In genomic region chr12:120200364-120200817, GRCh38 we compare ENCODE assay signal across 8 cellular contexts. TPM values are rescaled to one million over a fixed set of nuclear protein-coding genes. Genes with fewer than 3 reads are reported as not detected.
DNase-seq lines count a peak whose midpoint lies in the region; ATAC-seq and TF ChIP-seq lines count a peak whose summit lies in the region.
"Not testable (repeated sequence)": the region's sequence is repeated elsewhere in the genome, so short reads cannot be mapped to it uniquely, and the experiment has no call there.

No MANE protein-coding gene starts in this region.

- peak overlapping the region; percentile 13 for H4K8ac ChIP-seq in trophoblast cell (ENCODE audit: low read depth, low read length)

- not testable (repeated sequence) for H2AFZ ChIP-seq in DND-41 (ENCODE audit: low read depth, low read length); trophoblast cell (ENCODE audit: insufficient read depth, low read length, poor library complexity)

- 3 to 4% methylated on average over 17 of the region's 17 CpGs for WGBS in lung, 2 donors
- no CpG with 5 or more reads among the region's 17 CpGs for WGBS in trophoblast cell (ENCODE audit: extremely low coverage, insufficient coverage, insufficient read length)
- 3% methylated on average over 13 to 17 of the region's 17 CpGs for WGBS in tibial nerve, 2 donors

- H3K9me3 Mint-ChIP-seq in activated CD4-positive, alpha-beta memory T cell treated with anti-CD3 and anti-CD28 coated beads, Interleukin-2, amount 10 ng/mL, durations not matched to agents 7 days and 5 days: not testable (repeated sequence)

- H3K23ac ChIP-seq in trophoblast cell (ENCODE audit: low read length): not testable (repeated sequence)

- peak overlapping the region; percentile 100 for H3K27ac Mint-ChIP-seq in activated CD4-positive, alpha-beta memory T cell treated with anti-CD3 and anti-CD28 coated beads, Interleukin-2, amount 10 ng/mL, durations not matched to agents 7 days and 5 days

- H4K20me1 ChIP-seq in DND-41 (ENCODE audit: insufficient read depth, low read length): peaks cover 35% of the 10 kb centered on the region

- peaks cover 50% of the 10 kb centered on the region for H3K36me3 ChIP-seq in DND-41 (ENCODE audit: insufficient read depth, low read length)
- H3K36me3 ChIP-seq in breast epithelium: not testable (repeated sequence)
- peaks cover 21 to 24% of the 10 kb centered on the region in 2 donors for H3K36me3 ChIP-seq in lung (ENCODE audit: control insufficient read depth in 2 of 2, insufficient read depth in 2 of 2, low read length in 2 of 2)
- H3K36me3 ChIP-seq in trophoblast cell (ENCODE audit: control insufficient read depth in 1 of 2, insufficient read depth in 2 of 2, low read length in 2 of 2): peaks cover 30 to 39% of the 10 kb centered on the region in 2 experiments
- peaks cover 0 to 44% (median 12%) of the 10 kb centered on the region in 3 donors for H3K36me3 ChIP-seq in tibial nerve

- peaks cover 63% of the 10 kb centered on the region for H3K79me2 ChIP-seq in DND-41 (ENCODE audit: insufficient read depth, low read length)
- not testable (repeated sequence) for H3K79me2 ChIP-seq in trophoblast cell (ENCODE audit: control insufficient read depth, insufficient read depth, low read length, poor library complexity)

- H3K9me3 ChIP-seq in DND-41 (ENCODE audit: insufficient read depth, low read length, severe bottlenecking); breast epithelium; lung (ENCODE audit: control insufficient read depth in 2 of 2, insufficient read depth in 1 of 2, low read length in 1 of 2); trophoblast cell (ENCODE audit: insufficient read depth, low read depth, low read length); tibial nerve: not testable (repeated sequence)

- peak overlapping the region; percentile 91 for H3K4ac ChIP-seq in trophoblast cell (ENCODE audit: low read depth, low read length)

- H3K36me3 Mint-ChIP-seq in activated CD4-positive, alpha-beta memory T cell treated with anti-CD3 and anti-CD28 coated beads, Interleukin-2, amount 10 ng/mL, durations not matched to agents 7 days and 5 days (ENCODE audit: low read depth): peaks cover 52% of the 10 kb centered on the region

- H4K91ac ChIP-seq in trophoblast cell (ENCODE audit: low read depth, low read length): peak overlapping the region; percentile 28

- not testable (repeated sequence) for H2BK12ac ChIP-seq in trophoblast cell (ENCODE audit: low read length)

- not testable (repeated sequence) for TF ChIP-seq EP300 in tibial nerve (IDR thresholded peaks at IDR 0.05)

- H3K79me1 ChIP-seq in trophoblast cell (ENCODE audit: low read length): not testable (repeated sequence)

- H3K4me3 Mint-ChIP-seq in activated CD4-positive, alpha-beta memory T cell treated with anti-CD3 and anti-CD28 coated beads, Interleukin-2, amount 10 ng/mL, durations not matched to agents 7 days and 5 days: peak overlapping the region; percentile 97

- H2BK5ac ChIP-seq in trophoblast cell (ENCODE audit: low read depth, low read length, poor library complexity): peak overlapping the region; percentile 51

- H3K27ac ChIP-seq in DND-41 (ENCODE audit: low read length): peak overlapping the region; percentile 73
- H3K27ac ChIP-seq in breast epithelium: peak overlapping the region; percentile 90 to 91
- peak overlapping the region; percentile 86 to 88 for H3K27ac ChIP-seq in lung (ENCODE audit: low read depth in 1 of 2, low read length in 1 of 2)
- peak overlapping the region; percentile 31 for H3K27ac ChIP-seq in trophoblast cell (ENCODE audit: low read depth, low read length)
- H3K27ac ChIP-seq in tibial nerve: peak overlapping the region; percentile 14 to 92 (median 88)

- peaks cover 52% of the 10 kb centered on the region for H3K4me1 Mint-ChIP-seq in activated CD4-positive, alpha-beta memory T cell treated with anti-CD3 and anti-CD28 coated beads, Interleukin-2, amount 10 ng/mL, durations not matched to agents 7 days and 5 days

- not testable (repeated sequence) for TF ChIP-seq POLR2A in breast epithelium (IDR thresholded peaks at IDR 0.05); tibial nerve (IDR thresholded peaks at IDR 0.05)

- DNase-seq in DND-41; activated CD4-positive, alpha-beta memory T cell treated with anti-CD3 and anti-CD28 coated beads, Interleukin-2, amount 10 ng/mL, durations not matched to agents 7 days and 5 days; breast epithelium (ENCODE audit: low spot score in 2 of 2); fibroblast of villous mesenchyme (ENCODE audit: low read depth); lung (ENCODE audit: low spot score); tibial nerve (ENCODE audit: low spot score in 2 of 2): not testable (repeated sequence)
- peak; percentile 34 for DNase-seq in NAMALWA (ENCODE audit: low spot score)
- DNase-seq in trophoblast cell: peak in 1 of 2 donors; percentile 20

- TF ChIP-seq CTCF in DND-41 (IDR thresholded peaks at IDR 0.05; ENCODE audit: borderline replicate concordance, extremely low read depth, low read length, poor library complexity, severe bottlenecking); breast epithelium (IDR thresholded peaks at IDR 0.05); fibroblast of villous mesenchyme (IDR thresholded peaks at IDR 0.05; ENCODE audit: insufficient read depth, low read depth, low read length); lung (IDR thresholded peaks at IDR 0.05; ENCODE audit: control extremely low read depth, extremely low read depth); tibial nerve (IDR thresholded peaks at IDR 0.05): not testable (repeated sequence)

- H3K4me3 ChIP-seq in DND-41 (ENCODE audit: low read depth in 1 of 2, low read length in 2 of 2) (peak overlapping the region; percentile 43 to 83), breast epithelium (peak overlapping the region; percentile 82 to 92 (median 84)), fibroblast of villous mesenchyme (ENCODE audit: low read depth, low read length) (peak overlapping the region; percentile 99), lung (peak overlapping the region; percentile 90), trophoblast cell (ENCODE audit: low read depth, low read length) (peak overlapping the region; percentile 96), tibial nerve (peak overlapping the region; percentile 71 to 94 (median 86))

- peak overlapping the region; percentile 7 for H2BK120ac ChIP-seq in trophoblast cell (ENCODE audit: insufficient read depth, low read length, poor library complexity)

- intact Hi-C loops in breast epithelium (cut with DNase I; ENCODE audit: low total_unique reads): loop anchor here (1.0 kb wide), 1 partner anchor 45 kb away; no protein-coding TSS in a partner anchor

- peak overlapping the region; percentile 78 for H3K4me2 ChIP-seq in DND-41 (ENCODE audit: insufficient read depth, low read length)
- peak overlapping the region; percentile 58 for H3K4me2 ChIP-seq in trophoblast cell (ENCODE audit: low read length)

- not testable (repeated sequence) for H3K27me3 ChIP-seq in DND-41 (ENCODE audit: insufficient read depth, low read length, poor library complexity); breast epithelium; lung (ENCODE audit: control insufficient read depth, insufficient read depth); trophoblast cell (ENCODE audit: insufficient read depth, low read length); tibial nerve

- peak overlapping the region; percentile 55 for H2AK5ac ChIP-seq in trophoblast cell (ENCODE audit: low read length)

- peaks cover 57% of the 10 kb centered on the region for H3K4me1 ChIP-seq in DND-41 (ENCODE audit: insufficient read depth, low read length)
- H3K4me1 ChIP-seq in breast epithelium: peaks cover 2 to 12% of the 10 kb centered on the region in 2 donors
- peaks cover 4 to 12% of the 10 kb centered on the region in 2 donors for H3K4me1 ChIP-seq in lung (ENCODE audit: control insufficient read depth in 2 of 2, insufficient read depth in 2 of 2, low read length in 2 of 2)
- peaks cover 4 to 14% of the 10 kb centered on the region in 2 experiments for H3K4me1 ChIP-seq in trophoblast cell (ENCODE audit: control insufficient read depth in 1 of 2, insufficient read depth in 2 of 2, low read length in 2 of 2)
- H3K4me1 ChIP-seq in tibial nerve: peaks cover 0 to 55% (median 18%) of the 10 kb centered on the region in 4 donors

- ATAC-seq in DND-41 (ENCODE audit: insufficient read depth, low read depth); lung (ENCODE audit: insufficient read depth, low FRiP score): not testable (repeated sequence)

- H3K9ac ChIP-seq in DND-41 (ENCODE audit: low read depth, low read length) (peak overlapping the region; percentile 78), trophoblast cell (ENCODE audit: low read length) (peak overlapping the region; percentile 99)

- H3K18ac ChIP-seq in trophoblast cell (ENCODE audit: low read length): peak overlapping the region; percentile 20

- POLR2A ChIA-PET in activated CD4-positive, alpha-beta memory T cell treated with anti-CD3 and anti-CD28 coated beads, Interleukin-2, amount 10 ng/mL, durations not matched to agents 7 days and 5 days (lab: Charles Lee): interaction anchor here (1.0 to 14.8 kb wide), 31 partner anchors 10 to 932 kb away, joined by 3 to 349 read pairs (median 11); partner anchors contain the start of genes BICDL1, GCN1, MLEC and P2RX7

- not testable (repeated sequence) for H3K27me3 Mint-ChIP-seq in activated CD4-positive, alpha-beta memory T cell treated with anti-CD3 and anti-CD28 coated beads, Interleukin-2, amount 10 ng/mL, durations not matched to agents 7 days and 5 days

- peak overlapping the region; percentile 37 for H3K14ac ChIP-seq in trophoblast cell (ENCODE audit: low read length)

- H4K12ac ChIP-seq in trophoblast cell (ENCODE audit: low read depth, low read length): peak overlapping the region; percentile 35

- CTCF ChIA-PET in activated CD4-positive, alpha-beta memory T cell treated with anti-CD3 and anti-CD28 coated beads, Interleukin-2, amount 10 ng/mL, durations not matched to agents 7 days and 5 days (lab: Charles Lee): interaction anchor here (1.0 to 7.0 kb wide), 22 partner anchors 9 to 381 kb away, joined by 3 to 103 read pairs (median 6); partner anchors contain the start of genes POP5, PXN, RAB35 and RNU4-1

RNA-seq across cellular contexts. Expression of gene RPLP0, which starts 0.5 kb away (rescaled TPM):
- total RNA-seq in activated CD4-positive, alpha-beta memory T cell treated with anti-CD3 and anti-CD28 coated beads, Interleukin-2, amount 10 ng/mL, durations not matched to agents 7 days and 5 days: 1,000 to 10,000 TPM; 1,823 to 1,853 TPM
- total RNA-seq in breast epithelium (1,000 to 10,000 TPM; 3,137 to 4,833 (median 3,312) TPM), fibroblast of villous mesenchyme (1,973 and 2,129 TPM in 2 replicates), lung (1,000 to 10,000 TPM; 1,492 to 1,979 TPM), tibial nerve (1,000 to 10,000 TPM; 1,234 to 2,921 (median 1,418) TPM)
- polyA plus RNA-seq in lung: 1,000 to 10,000 TPM; 2,934 to 3,190 TPM
- 2,531 and 2,584 TPM in 2 replicates for polyA plus RNA-seq in trophoblast cell (2013)

RNA-seq across cellular contexts. Expression of gene GCN1, which starts 5.9 kb away (rescaled TPM):
- 10 to 100 TPM; 86.0 to 94.3 TPM for total RNA-seq in activated CD4-positive, alpha-beta memory T cell treated with anti-CD3 and anti-CD28 coated beads, Interleukin-2, amount 10 ng/mL, durations not matched to agents 7 days and 5 days
- 10 to 100 TPM; 50.1 to 79.6 (median 73.4) TPM for total RNA-seq in breast epithelium
- total RNA-seq in fibroblast of villous mesenchyme: 147 and 210 TPM in 2 replicates
- 10 to 100 TPM; 76.4 to 93.6 TPM for total RNA-seq in lung
- 10 to 100 TPM; 19.3 to 29.7 TPM for polyA plus RNA-seq in lung
- polyA plus RNA-seq in trophoblast cell (2013): 41.3 and 42.4 TPM in 2 replicates
- total RNA-seq in tibial nerve: 100 to 1,000 TPM in 2 of 4 donors, 10 to 100 TPM in 2; 44.6 to 138 (median 106) TPM

Comparison
In these comparisons a context has a peak if more than half of its experiments do, and no peak if none do; other contexts are left out.
1. H3K27ac ChIP-seq: peak in every context shown above with its lines; median percentile 90 in breast epithelium; 88 in tibial nerve; 87 in lung; 73 in DND-41; 31 in trophoblast cell.